In the genomic region with DNA sequence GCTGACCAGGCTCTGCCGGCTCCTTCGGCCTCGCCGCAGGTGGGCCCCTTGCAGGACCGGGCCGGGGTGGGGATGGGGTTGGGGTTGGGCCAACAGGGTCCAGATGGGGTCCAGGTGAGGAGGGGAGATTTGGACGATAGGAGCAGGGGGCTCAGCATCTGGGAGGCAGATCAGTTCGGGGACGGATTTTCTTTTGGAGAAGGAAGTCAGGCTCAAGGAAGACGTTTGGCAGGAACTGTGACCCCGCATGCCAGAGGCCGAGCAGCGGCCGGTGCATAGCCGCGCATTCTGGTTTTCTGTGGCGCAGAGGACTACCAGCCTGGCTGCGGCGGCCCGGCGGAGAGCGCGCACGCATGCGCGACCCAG, we compare ENCODE assay signal across 6 cellular contexts.
A peak's percentile ranks its signal among the peaks of the same experiment; 100 is the strongest.
DNase-seq lines count a peak whose midpoint lies in the region; TF ChIP-seq lines count a peak whose summit lies in the region.

No MANE protein-coding gene starts in this region.

- H3K4me3 ChIP-seq in endocrine pancreas (ENCODE audit: control insufficient read depth, insufficient read depth, low read length) (no peak overlapping the region), skeletal muscle cell (ENCODE audit: low read depth, low read length) (peak overlapping the region; percentile 98)

- peak overlapping the region; percentile 98 for H3K9ac ChIP-seq in endocrine pancreas (ENCODE audit: control insufficient read depth, insufficient read depth, low read length)

- H3K4me1 ChIP-seq in endocrine pancreas (ENCODE audit: control insufficient read depth, insufficient read depth, low read length) = no peaks in the 10 kb centered on the region

- no peak for TF ChIP-seq RAD21 in Ishikawa (IDR thresholded peaks at IDR 0.05; ENCODE audit: low read depth)

- peaks cover 6% of the 10 kb centered on the region for H3K36me3 ChIP-seq in endocrine pancreas (ENCODE audit: control insufficient read depth, insufficient read depth, low read length)

- no peaks in the 10 kb centered on the region for H3K27me3 ChIP-seq in endocrine pancreas (ENCODE audit: control insufficient read depth, insufficient read depth, low read length)

- H3K9me3 ChIP-seq in endocrine pancreas (ENCODE audit: control insufficient read depth, low read length) = no peaks in the 10 kb centered on the region

- DNase-seq in skeletal muscle cell (ENCODE audit: low read depth) (no peak), DMS79 treated with DMSO at 0.1 percent for 48 hours (lab: John Stamatoyannopoulos, UW) (no peak), DMS153 (lab: John Stamatoyannopoulos, UW) (no peak), AG08395 (ENCODE audit: low spot score) (no peak)

- no peak for TF ChIP-seq EP300 in Ishikawa (IDR thresholded peaks at IDR 0.05; ENCODE audit: borderline replicate concordance)

TF ChIP-seq in Ishikawa, 13 proteins besides CTCF, POLR2A, EP300 and RAD21:
- TF ChIP-seq TAF1 (IDR thresholded peaks at IDR 0.05; ENCODE audit: low read depth) (0 out of 2 replicates have a peak, but pooled peaks have one; percentile 51), EGR1 (IDR thresholded peaks at IDR 0.05) (no peak), ZBTB7A (IDR thresholded peaks at IDR 0.05; ENCODE audit: low read depth) (no peak; the same call in 1 of the 2 replicates)
